In genomic region chr2:162029287-162029901, GRCh38 we compare ENCODE assay signal across 10 cellular contexts. TPM values are rescaled to one million over a fixed set of nuclear protein-coding genes. Genes with fewer than 3 reads are reported as not detected.
DNase-seq lines count a peak whose midpoint lies in the region; ATAC-seq and TF ChIP-seq lines count a peak whose summit lies in the region.
"Had no signal": no experiment of that assay in that cellular context is flagged by ENCODE, and none has a peak within 500 bp of the region (broad histone marks: within the 10 kb centered on the region; RNA-seq: fewer than 3 reads in every experiment).

No MANE protein-coding gene starts in this region.

- in situ Hi-C loops in G401 (cut with HindIII; ENCODE audit: low sequenced_read_pairs) = no loop called here

- intact Hi-C loops in testis (cut with DNase I; ENCODE audit: low total_unique reads) = no loop called here

- H3K9me3 ChIP-seq in Peyer's patch = no peaks in the 10 kb centered on the region
- H3K9me3 ChIP-seq in fibroblast of lung (ENCODE audit: control insufficient read depth, insufficient read depth, low read depth, low read length) = no peaks in the 10 kb centered on the region
- H3K9me3 ChIP-seq in parathyroid adenoma (ENCODE audit: control insufficient read depth, low read length) = no peaks in the 10 kb centered on the region
- H3K9me3 ChIP-seq in testis = no peaks in the 10 kb centered on the region

- H2AFZ ChIP-seq in fibroblast of lung (ENCODE audit: low read length) (no peak overlapping the region), parathyroid adenoma (no peak overlapping the region)

- H3K4me3 ChIP-seq in Peyer's patch (no peak overlapping the region), fibroblast of lung (replicated peaks in 1 of 4; ENCODE audit: control extremely low read depth in 1 of 4, insufficient read depth in 1 of 4, low read depth in 3 of 4, low read length in 4 of 4) (no peak overlapping the region), parathyroid adenoma (ENCODE audit: low read depth, low read length) (no peak overlapping the region), testis (no peak overlapping the region)

- H3K79me2 ChIP-seq in fibroblast of lung (ENCODE audit: control insufficient read depth, insufficient read depth, low read length) (no peaks in the 10 kb centered on the region), parathyroid adenoma (no peaks in the 10 kb centered on the region)

- H3K27me3 ChIP-seq in Peyer's patch = no peaks in the 10 kb centered on the region
- H3K27me3 ChIP-seq in fibroblast of lung (ENCODE audit: control insufficient read depth, insufficient read depth, low read length) = no peaks in the 10 kb centered on the region
- H3K27me3 ChIP-seq in parathyroid adenoma (ENCODE audit: control insufficient read depth, insufficient read depth, low read length) = no peaks in the 10 kb centered on the region
- H3K27me3 ChIP-seq in testis = no peaks in the 10 kb centered on the region

- DNase-seq in G401 (ENCODE audit: low spot score) (peak; percentile 19), Peyer's patch (peak in 2 of 3 donors; percentile 49 to 58), fibroblast of lung (ENCODE audit: low read depth in 2 of 2) (peak; percentile 46 to 65), NCI-H82 treated with DMSO at 0.1 percent for 48 hours (lab: John Stamatoyannopoulos, UW; ENCODE audit: unreplicated experiment) (no peak), testis (no peak)
- DNase-seq in stimulated activated naive CD4-positive, alpha-beta T cell (lab: John Stamatoyannopoulos, UW) = no peak
- DNase-seq: activated CD4-positive, alpha-beta T cell treated with anti-CD3 and anti-CD28 coated beads, Interleukin-2, amount 50 U/mL, for 1 hour; NCI-H524 had no signal

- H3K27ac ChIP-seq in Peyer's patch = no peak overlapping the region
- no peak overlapping the region for H3K27ac ChIP-seq in fibroblast of lung (ENCODE audit: insufficient read depth, low read length)
- H3K27ac ChIP-seq in parathyroid adenoma = peak overlapping the region; percentile 43
- no peak overlapping the region for H3K27ac ChIP-seq in testis

- H3K36me3 ChIP-seq in Peyer's patch = peaks cover 0 to 7% (median 0%) of the 10 kb centered on the region in 3 donors
- no peaks in the 10 kb centered on the region for H3K36me3 ChIP-seq in fibroblast of lung (ENCODE audit: control insufficient read depth, insufficient read depth, low read length)
- no peaks in the 10 kb centered on the region for H3K36me3 ChIP-seq in parathyroid adenoma (ENCODE audit: control insufficient read depth, insufficient read depth, low read length)
- no peaks in the 10 kb centered on the region for H3K36me3 ChIP-seq in testis (ENCODE audit: low read depth, missing control alignments)

- ATAC-seq in GM21367 (IDR thresholded peaks at IDR 0.05; ENCODE audit: unreplicated experiment) = no peak

- no peak overlapping the region for H3K9ac ChIP-seq in fibroblast of lung (ENCODE audit: insufficient read depth, low read length)
- no peak overlapping the region for H3K9ac ChIP-seq in parathyroid adenoma

- 75 to 80% methylated on average over 9 of the region's 9 CpGs for WGBS in testis, 2 donors

- TF ChIP-seq POLR2A in Peyer's patch (IDR thresholded peaks at IDR 0.05) = no peak
- no peak for TF ChIP-seq POLR2A in testis (IDR thresholded peaks at IDR 0.05)

- H4K20me1 ChIP-seq in fibroblast of lung (ENCODE audit: control insufficient read depth, extremely low read depth, insufficient read depth, low read length) = no peaks in the 10 kb centered on the region

- H3K4me1 ChIP-seq in Peyer's patch (peaks cover 0 to 10% (median 0%) of the 10 kb centered on the region in 4 donors), fibroblast of lung (ENCODE audit: control insufficient read depth, extremely low read depth, insufficient read depth, low read length) (peaks cover 13% of the 10 kb centered on the region), parathyroid adenoma (peaks cover 34% of the 10 kb centered on the region), testis (no peaks in the 10 kb centered on the region)

- TF ChIP-seq CTCF in Peyer's patch (IDR thresholded peaks at IDR 0.05) (no peak), fibroblast of lung (conservative IDR thresholded peaks at IDR 0.05 in 1 of 2, IDR thresholded peaks at IDR 0.05 in 1 of 2; ENCODE audit: low read depth in 1 of 2, low read length in 2 of 2) (no peak), parathyroid adenoma (IDR thresholded peaks at IDR 0.05) (no peak), testis (IDR thresholded peaks at IDR 0.05) (no peak)

- H3K4me2 ChIP-seq in fibroblast of lung (ENCODE audit: extremely low read depth, insufficient read depth, low read length) = peak overlapping the region; percentile 37
- no peak overlapping the region for H3K4me2 ChIP-seq in parathyroid adenoma (ENCODE audit: low read length)

RNA-seq across cellular contexts. Expression of gene DPP4, which starts 44.6 kb away (rescaled TPM):
- not detected in 2 replicates for total RNA-seq in G401 (2014; rRNA removed; shearing (Covaris generic))
- total RNA-seq in Peyer's patch = 100 to 1,000 TPM in 3 of 4 donors, 10 to 100 TPM in 1; 17.3 to 447 (median 178) TPM
- total RNA-seq in fibroblast of lung = 148 and 297 TPM in 2 replicates
- 35.6 and 58.1 TPM in 2 replicates for polyA plus RNA-seq in fibroblast of lung
- 32.5 and 61.7 TPM in 2 replicates for polyA plus RNA-seq in fibroblast of lung (2012)
- polyA minus RNA-seq in fibroblast of lung (ENCODE audit: low replicate concordance) = 18.6 and 19.3 TPM in 2 replicates
- total RNA-seq in testis = 1 to 10 TPM; 1.2 to 1.7 TPM
- polyA plus RNA-seq in testis (ENCODE audit: insufficient read depth, low read depth, low replicate concordance) = 6.3 TPM

Comparison
In these comparisons a context has a peak if more than half of its experiments do, and no peak if none do; other contexts are left out.
1. DNase-seq: peak in G401 (single experiment), Peyer's patch (2 of 3) and fibroblast of lung (2 of 2); none in NCI-H82 treated with DMSO at 0.1 percent for 48 hours (single experiment), testis (single experiment) and stimulated activated naive CD4-positive, alpha-beta T cell (0 of 6).
2. RNA of gene DPP4, which starts 44.6 kb away (total RNA-seq): 148 to 297 TPM in fibroblast of lung and 17.3 to 447 TPM in Peyer's patch; 1.2 to 1.7 TPM in testis and not detected in G401; every median in the first group is over 4 times any median in the second.